In the genomic region with DNA sequence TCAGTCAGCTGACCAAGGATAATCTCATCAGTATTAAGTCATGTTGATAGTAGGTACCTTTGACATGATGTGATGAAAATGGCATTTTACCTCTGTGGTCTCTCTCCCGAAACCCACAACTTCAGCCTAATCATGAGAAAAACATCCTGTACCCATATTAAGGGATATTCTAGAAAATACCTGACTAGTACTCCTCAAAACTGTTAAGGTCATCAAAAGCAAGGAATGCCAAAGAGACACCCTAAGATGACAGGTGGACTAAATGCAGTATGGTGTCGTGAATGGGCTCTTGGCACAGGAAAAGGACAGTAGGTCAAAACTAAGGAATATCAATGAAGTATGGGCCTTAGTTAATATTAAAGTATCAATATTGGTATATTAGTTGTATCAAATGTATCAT, we compare ENCODE assay signal across 11 cellular contexts.
"Had no signal": no experiment of that assay in that cellular context is flagged by ENCODE, and none has a peak within 500 bp of the region (broad histone marks: within the 10 kb centered on the region; RNA-seq: fewer than 3 reads in every experiment).

No MANE protein-coding gene starts in this region.

- H2AFZ ChIP-seq: GM23248, GM23338 had no signal

- H3K27ac ChIP-seq: GM23248 had no signal

- FAIRE-seq: H1, H54 had no signal

- H3K9me3 Mint-ChIP-seq: GM23338, H9, HFFc6 had no signal

- H3K9ac ChIP-seq: GM23248 had no signal

- DNase-seq: GM23248, GOT3, H7, H9, HCEC 1CT, HFFc6 had no signal

- H3K36me3 ChIP-seq: HAP-1 had no signal

- H3K4me1 ChIP-seq: HAP-1 had no signal

- H3K9me3 ChIP-seq: HAP-1 had no signal

- H3K4me2 ChIP-seq: GM23338 had no signal

- H3K27ac Mint-ChIP-seq: GM23338, H9, HFFc6 had no signal

- H3K4me3 ChIP-seq: GM23248, GM23338, HAP-1 had no signal

- H3K4me3 Mint-ChIP-seq: GM23338, H9, HFFc6 had no signal

- ATAC-seq: GM23338, HCT116 had no signal
